In genomic region chr3:192772495-192772894, GRCh38 we compare ENCODE assay signal across 8 cellular contexts. TPM values are rescaled to one million over a fixed set of nuclear protein-coding genes. Genes with fewer than 3 reads are reported as not detected.
DNase-seq lines count a peak whose midpoint lies in the region; ATAC-seq and TF ChIP-seq lines count a peak whose summit lies in the region.

No MANE protein-coding gene starts in this region.

- H3K4me3 ChIP-seq in PC-3 (ENCODE audit: low read length) (no peak overlapping the region), testis (no peak overlapping the region), coronary artery (no peak overlapping the region)

- CTCF ChIA-PET in PC-3 (lab: Charles Lee), result no interaction called here

- H3K27me3 ChIP-seq in PC-3 (ENCODE audit: low read length), result peaks cover 18% of the 10 kb centered on the region
- H3K27me3 ChIP-seq in testis, result no peaks in the 10 kb centered on the region

- intact Hi-C loops in PC-3 (cut with micrococcal nuclease), result loop anchor here (1.0 to 10.0 kb wide), 2 partner anchors 206 to 308 kb away; no protein-coding TSS in a partner anchor
- intact Hi-C loops in testis (cut with DNase I; ENCODE audit: low total_unique reads), result no loop called here

- H3K4me1 ChIP-seq in PC-3 (ENCODE audit: insufficient read depth, low read length), result no peaks in the 10 kb centered on the region
- H3K4me1 ChIP-seq in testis, result no peaks in the 10 kb centered on the region

- no peaks in the 10 kb centered on the region for H4K20me1 ChIP-seq in PC-3 (ENCODE audit: low read length)

- H3K4me2 ChIP-seq in PC-3 (ENCODE audit: low read length), result no peak overlapping the region

- H3K9me2 ChIP-seq in PC-3 (replicated peaks; ENCODE audit: low read length), result no peaks in the 10 kb centered on the region

- POLR2A ChIA-PET in PC-3 (lab: Charles Lee; ENCODE audit: unreplicated experiment), result no interaction called here

- DNase-seq in D341Med (ENCODE audit: low spot score) (peak; percentile 58), PC-3 (peak; percentile 70), glomerular visceral epithelial cell (ENCODE audit: extremely low spot score) (peak; percentile 13), testis (peak; percentile 62), coronary artery (ENCODE audit: low spot score) (no peak), activated gamma-delta T cell treated with Interleukin-2 at 50 U/mL for 16 hours (no peak)

- H3K79me2 ChIP-seq in PC-3 (ENCODE audit: low read length), result no peaks in the 10 kb centered on the region

- H3K36me3 ChIP-seq in PC-3 (ENCODE audit: low read depth, low read length) (no peaks in the 10 kb centered on the region), testis (ENCODE audit: low read depth, missing control alignments) (no peaks in the 10 kb centered on the region)

- H3K9ac ChIP-seq in PC-3 (ENCODE audit: low read length), result no peak overlapping the region

- WGBS in testis, 2 donors, result 60 to 65% methylated on average over 5 of the region's 5 CpGs

- H3K9me3 ChIP-seq in PC-3 (ENCODE audit: low read length), result no peaks in the 10 kb centered on the region
- no peaks in the 10 kb centered on the region for H3K9me3 ChIP-seq in testis

- no peaks in the 10 kb centered on the region for H3F3A ChIP-seq in PC-3 (ENCODE audit: low read length, unreplicated experiment)

- TF ChIP-seq CTCF in PC-3 (conservative IDR thresholded peaks at IDR 0.05; ENCODE audit: low read depth, low read length) (peak; percentile 88), testis (IDR thresholded peaks at IDR 0.05) (peak in 1 of 3 experiments; percentile 2), coronary artery (IDR thresholded peaks at IDR 0.05) (no peak)

- H2AFZ ChIP-seq in PC-3 (ENCODE audit: low read length), result no peak overlapping the region

- ATAC-seq in HG03159 (IDR thresholded peaks at IDR 0.05; ENCODE audit: unreplicated experiment) (peak; percentile 62), PC-3 (peak; percentile 100), GM18517 (IDR thresholded peaks at IDR 0.05; ENCODE audit: unreplicated experiment) (no peak)

- BruUV-seq in PC-3 (replicated peaks; lab: Mats Ljungman, UMichigan), result no TSS peak

- H3K27ac ChIP-seq in PC-3 (ENCODE audit: low read length) (no peak overlapping the region), testis (no peak overlapping the region), coronary artery (no peak overlapping the region)

- no peak for TF ChIP-seq POLR2A in testis (IDR thresholded peaks at IDR 0.05)

RNA-seq across cellular contexts. Expression of gene FGF12, which starts 45.2 kb away (rescaled TPM):
- total RNA-seq in PC-3 (2014; rRNA removed) (not detected in 2 replicates), testis (1 to 10 TPM; 2.3 to 3.0 TPM)
- 3.3 TPM for polyA plus RNA-seq in testis (ENCODE audit: insufficient read depth, low read depth, low replicate concordance)

Comparison
In these comparisons a context has a peak if more than half of its experiments do, and no peak if none do; other contexts are left out.
1. DNase-seq: peak in D341Med (single experiment), PC-3 (single experiment), glomerular visceral epithelial cell (single experiment) and testis (single experiment); none in coronary artery (single experiment) and activated gamma-delta T cell treated with Interleukin-2 at 50 U/mL for 16 hours (single experiment).